Comparison of ENCODE assay signal across 1 cellular context in the genomic region with DNA sequence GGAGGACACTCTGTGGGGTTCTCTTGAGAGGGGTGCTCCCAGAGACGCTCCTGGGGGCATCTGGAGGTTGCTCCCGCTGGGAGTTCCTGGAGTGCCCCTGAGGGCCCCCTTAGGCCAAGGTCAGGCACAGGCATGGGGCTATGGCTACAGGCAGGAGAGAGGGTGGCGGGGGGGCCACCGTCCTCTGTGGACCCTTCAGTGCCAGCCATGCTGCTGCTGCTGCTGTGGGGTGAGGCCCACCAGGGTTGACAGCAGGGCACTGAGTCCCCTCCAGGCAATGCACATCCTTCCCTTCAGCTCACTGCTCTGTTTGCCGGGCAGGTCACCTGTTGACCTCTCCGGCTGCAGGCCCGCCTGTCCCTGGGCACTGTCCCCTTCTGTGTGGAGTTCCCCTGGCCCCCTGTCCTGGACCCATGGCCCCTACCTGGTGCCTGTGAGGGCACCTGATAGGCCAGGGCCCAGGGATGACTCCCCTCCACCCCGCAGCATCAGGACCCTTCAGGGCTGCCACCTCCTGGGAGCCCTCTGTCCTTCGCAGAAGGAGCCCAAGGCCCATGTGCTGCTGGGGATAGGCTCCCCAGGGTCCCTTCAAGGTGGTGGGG.
A peak's percentile ranks its signal among the peaks of the same experiment; 100 is the strongest.
TF ChIP-seq lines count a peak whose summit lies in the region.

No MANE protein-coding gene starts in this region.

TF ChIP-seq in HepG2, 621 proteins besides CTCF, POLR2A, EP300 and RAD21:
- TF ChIP-seq, protein P1, sequence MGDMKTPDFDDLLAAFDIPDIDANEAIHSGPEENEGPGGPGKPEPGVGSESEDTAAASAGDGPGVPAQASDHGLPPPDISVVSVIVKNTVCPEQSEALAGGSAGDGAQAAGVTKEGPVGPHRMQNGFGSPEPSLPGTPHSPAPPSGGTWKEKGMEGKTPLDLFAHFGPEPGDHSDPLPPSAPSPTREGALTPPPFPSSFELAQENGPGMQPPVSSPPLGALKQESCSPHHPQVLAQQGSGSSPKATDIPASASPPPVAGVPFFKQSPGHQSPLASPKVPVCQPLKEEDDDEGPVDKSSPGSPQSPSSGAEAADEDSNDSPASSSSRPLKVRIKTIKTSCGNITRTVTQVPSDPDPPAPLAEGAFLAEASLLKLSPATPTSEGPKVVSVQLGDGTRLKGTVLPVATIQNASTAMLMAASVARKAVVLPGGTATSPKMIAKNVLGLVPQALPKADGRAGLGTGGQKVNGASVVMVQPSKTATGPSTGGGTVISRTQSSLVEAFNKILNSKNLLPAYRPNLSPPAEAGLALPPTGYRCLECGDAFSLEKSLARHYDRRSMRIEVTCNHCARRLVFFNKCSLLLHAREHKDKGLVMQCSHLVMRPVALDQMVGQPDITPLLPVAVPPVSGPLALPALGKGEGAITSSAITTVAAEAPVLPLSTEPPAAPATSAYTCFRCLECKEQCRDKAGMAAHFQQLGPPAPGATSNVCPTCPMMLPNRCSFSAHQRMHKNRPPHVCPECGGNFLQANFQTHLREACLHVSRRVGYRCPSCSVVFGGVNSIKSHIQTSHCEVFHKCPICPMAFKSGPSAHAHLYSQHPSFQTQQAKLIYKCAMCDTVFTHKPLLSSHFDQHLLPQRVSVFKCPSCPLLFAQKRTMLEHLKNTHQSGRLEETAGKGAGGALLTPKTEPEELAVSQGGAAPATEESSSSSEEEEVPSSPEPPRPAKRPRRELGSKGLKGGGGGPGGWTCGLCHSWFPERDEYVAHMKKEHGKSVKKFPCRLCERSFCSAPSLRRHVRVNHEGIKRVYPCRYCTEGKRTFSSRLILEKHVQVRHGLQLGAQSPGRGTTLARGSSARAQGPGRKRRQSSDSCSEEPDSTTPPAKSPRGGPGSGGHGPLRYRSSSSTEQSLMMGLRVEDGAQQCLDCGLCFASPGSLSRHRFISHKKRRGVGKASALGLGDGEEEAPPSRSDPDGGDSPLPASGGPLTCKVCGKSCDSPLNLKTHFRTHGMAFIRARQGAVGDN (CRISPR knock-in tag; IDR thresholded peaks at IDR 0.05), result 0 out of 2 replicates have a peak, but pooled peaks have one; percentile 22
- TF ChIP-seq, protein P2, sequence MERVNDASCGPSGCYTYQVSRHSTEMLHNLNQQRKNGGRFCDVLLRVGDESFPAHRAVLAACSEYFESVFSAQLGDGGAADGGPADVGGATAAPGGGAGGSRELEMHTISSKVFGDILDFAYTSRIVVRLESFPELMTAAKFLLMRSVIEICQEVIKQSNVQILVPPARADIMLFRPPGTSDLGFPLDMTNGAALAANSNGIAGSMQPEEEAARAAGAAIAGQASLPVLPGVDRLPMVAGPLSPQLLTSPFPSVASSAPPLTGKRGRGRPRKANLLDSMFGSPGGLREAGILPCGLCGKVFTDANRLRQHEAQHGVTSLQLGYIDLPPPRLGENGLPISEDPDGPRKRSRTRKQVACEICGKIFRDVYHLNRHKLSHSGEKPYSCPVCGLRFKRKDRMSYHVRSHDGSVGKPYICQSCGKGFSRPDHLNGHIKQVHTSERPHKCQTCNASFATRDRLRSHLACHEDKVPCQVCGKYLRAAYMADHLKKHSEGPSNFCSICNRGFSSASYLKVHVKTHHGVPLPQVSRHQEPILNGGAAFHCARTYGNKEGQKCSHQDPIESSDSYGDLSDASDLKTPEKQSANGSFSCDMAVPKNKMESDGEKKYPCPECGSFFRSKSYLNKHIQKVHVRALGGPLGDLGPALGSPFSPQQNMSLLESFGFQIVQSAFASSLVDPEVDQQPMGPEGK (CRISPR knock-in tag; IDR thresholded peaks at IDR 0.05), result peak; percentile 50; the same call in 1 of the 2 replicates
- 0 out of 2 replicates have a peak, but pooled peaks have one; percentile 23 for TF ChIP-seq BCL6 (CRISPR knock-in tag; IDR thresholded peaks at IDR 0.05)
- TF ChIP-seq, protein P3, sequence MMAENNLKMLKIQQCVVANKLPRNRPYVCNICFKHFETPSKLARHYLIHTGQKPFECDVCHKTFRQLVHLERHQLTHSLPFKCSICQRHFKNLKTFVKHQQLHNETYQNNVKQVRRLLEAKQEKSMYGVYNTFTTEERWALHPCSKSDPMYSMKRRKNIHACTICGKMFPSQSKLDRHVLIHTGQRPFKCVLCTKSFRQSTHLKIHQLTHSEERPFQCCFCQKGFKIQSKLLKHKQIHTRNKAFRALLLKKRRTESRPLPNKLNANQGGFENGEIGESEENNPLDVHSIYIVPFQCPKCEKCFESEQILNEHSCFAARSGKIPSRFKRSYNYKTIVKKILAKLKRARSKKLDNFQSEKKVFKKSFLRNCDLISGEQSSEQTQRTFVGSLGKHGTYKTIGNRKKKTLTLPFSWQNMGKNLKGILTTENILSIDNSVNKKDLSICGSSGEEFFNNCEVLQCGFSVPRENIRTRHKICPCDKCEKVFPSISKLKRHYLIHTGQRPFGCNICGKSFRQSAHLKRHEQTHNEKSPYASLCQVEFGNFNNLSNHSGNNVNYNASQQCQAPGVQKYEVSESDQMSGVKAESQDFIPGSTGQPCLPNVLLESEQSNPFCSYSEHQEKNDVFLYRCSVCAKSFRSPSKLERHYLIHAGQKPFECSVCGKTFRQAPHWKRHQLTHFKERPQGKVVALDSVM (CRISPR knock-in tag; IDR thresholded peaks at IDR 0.05), result no peak
- peak; percentile 35; the same call in 1 of the 2 replicates for TF ChIP-seq NR2F6 (IDR thresholded peaks at IDR 0.05)
- TF ChIP-seq NR2F6 (CRISPR knock-in tag; IDR thresholded peaks at IDR 0.05), result 0 out of 2 replicates have a peak, but pooled peaks have one; percentile 8
- TF ChIP-seq RARA (CRISPR knock-in tag; IDR thresholded peaks at IDR 0.05), result 0 out of 2 replicates have a peak, but pooled peaks have one; percentile 12
- TF ChIP-seq, protein P4, sequence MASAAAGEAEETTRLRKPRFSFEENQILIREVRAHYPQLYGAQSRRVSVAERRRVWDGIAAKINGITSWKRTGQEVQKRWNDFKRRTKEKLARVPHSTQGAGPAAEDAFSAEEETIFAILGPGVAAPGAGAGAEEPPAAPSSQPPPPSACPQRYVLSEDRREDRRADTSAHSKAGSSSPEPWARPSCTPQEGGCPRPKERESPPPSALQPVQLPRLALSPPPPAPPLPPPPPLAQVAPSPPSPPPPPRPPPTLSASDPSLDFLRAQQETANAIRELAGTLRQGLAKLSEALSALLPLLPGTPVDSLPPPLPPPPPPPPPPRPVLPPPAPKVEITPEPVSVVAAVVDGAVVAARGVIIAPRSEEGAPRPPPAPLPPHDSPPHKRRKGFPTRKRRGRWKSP (CRISPR knock-in tag; IDR thresholded peaks at IDR 0.05), result no peak
